ENCODE assay signal across 32 cellular contexts in genomic region chr3:15246186-15246585, GRCh38.
"Had no signal": no experiment of that assay in that cellular context is flagged by ENCODE, and none has a peak within 500 bp of the region (broad histone marks: within the 10 kb centered on the region; RNA-seq: fewer than 3 reads in every experiment).

No MANE protein-coding gene starts in this region.

- H3K27me3 ChIP-seq: left lung, neutrophil, tibial nerve had no signal

- ATAC-seq: activated naive CD8-positive, alpha-beta T cell treated with anti-CD3 and anti-CD28 coated beads, Interleukin-2, amount 50 U/mL, for 24 hours; activated T-cell treated with anti-CD3 and anti-CD28 coated beads, Interleukin-2, amount 50 U/mL, for 4 hours; activated T-helper 17 cell treated with anti-CD3 and anti-CD28 coated beads, Interleukin-2, amount 50 U/mL, for 72 hours; effector memory CD8-positive, alpha-beta T cell; esophagus mucosa; left lung had no signal

- H3K4me1 ChIP-seq: left lung, prostate gland had no signal

- H3K4me1 Mint-ChIP-seq: activated naive CD8-positive, alpha-beta T cell treated with anti-CD3 and anti-CD28 coated beads, Interleukin-2, amount 50 U/mL, for 24 hours; nephron progenitor cell had no signal

- H3K9me3 ChIP-seq: left lung, neutrophil, prostate gland, tibial nerve had no signal

- H3K4me3 ChIP-seq: left lung, lung, prostate gland, tibial nerve had no signal

- H3K27me3 Mint-ChIP-seq: activated CD4-positive, alpha-beta memory T cell treated with anti-CD3 and anti-CD28 coated beads for 36 hours; activated CD4-positive, alpha-beta T cell treated with anti-CD3 and anti-CD28 coated beads, Interleukin-2, amount 10 ng/mL, durations not matched to agents 24 days and 14 days; activated naive CD4-positive, alpha-beta T cell treated with anti-CD3 and anti-CD28 coated beads, Interleukin-2, amount 50 U/mL, for 24 hours; activated naive CD8-positive, alpha-beta T cell treated with anti-CD3 and anti-CD28 coated beads, Interleukin-2, amount 50 U/mL, for 24 hours; activated T-helper 17 cell treated with anti-CD3 and anti-CD28 coated beads, Interleukin-2, amount 50 U/mL, for 72 hours; effector memory CD8-positive, alpha-beta T cell had no signal

- H3K27ac ChIP-seq: left lung, neutrophil, prostate gland, tibial nerve, WERI-Rb-1 had no signal

- H3K27ac Mint-ChIP-seq: activated CD4-positive, alpha-beta T cell treated with anti-CD3 and anti-CD28 coated beads, Interleukin-2, amount 10 ng/mL, durations not matched to agents 24 days and 14 days; T-helper 1 cell treated with Interleukin-12 subunit alpha and Interleukin-12 subunit beta and Interleukin-4 antibody, amounts not matched to agents 30 μg/mL and 1 μg/mL, for 36 hours had no signal

- DNase-seq: activated CD4-positive, alpha-beta memory T cell treated with anti-CD3 and anti-CD28 coated beads for 36 hours; activated CD4-positive, alpha-beta T cell treated with anti-CD3 and anti-CD28 coated beads, Interleukin-2, amount 10 ng/mL, durations not matched to agents 24 days and 14 days; activated CD4-positive, CD25-positive, alpha-beta regulatory T cell treated with anti-CD3 and anti-CD28 coated beads, Interleukin-2, amount 50 U/mL, for 72 hours; activated CD8-positive, alpha-beta memory T cell treated with anti-CD3 and anti-CD28 coated beads, Interleukin-2, amount 50 U/mL, for 4 hours; activated gamma-delta T cell treated with Interleukin-2 at 50 U/mL for 16 hours; activated naive CD8-positive, alpha-beta T cell treated with anti-CD3 and anti-CD28 coated beads, Interleukin-2, amount 50 U/mL, for 24 hours; activated T-cell treated with anti-CD3 and anti-CD28 coated beads, Interleukin-2, amount 50 U/mL, for 4 hours; amygdala; caudate nucleus; cortex of kidney; effector memory CD8-positive, alpha-beta T cell; foreskin fibroblast; head of caudate nucleus; hypothalamus; kidney glomerular epithelial cell; left lung; mesendoderm; nephron progenitor cell; retina; stimulated activated CD4-positive, alpha-beta T cell treated with anti-CD3 and anti-CD28 coated beads, Interleukin-15, amount 100 ng/mL, for 24 hours; stimulated activated CD4-positive, alpha-beta T cell treated with anti-CD3 and anti-CD28 coated beads, Interleukin-2, amount 100 ng/mL, for 24 hours; stimulated activated naive CD4-positive, alpha-beta T cell treated with Interleukin-2 at 50 U/mL for 16 hours; T1000; WERI-Rb-1 had no signal

- H3K4me3 Mint-ChIP-seq: activated CD4-positive, alpha-beta memory T cell treated with anti-CD3 and anti-CD28 coated beads for 36 hours; activated CD4-positive, alpha-beta T cell treated with anti-CD3 and anti-CD28 coated beads, Interleukin-2, amount 10 ng/mL, durations not matched to agents 24 days and 14 days; activated naive CD4-positive, alpha-beta T cell treated with anti-CD3 and anti-CD28 coated beads, Interleukin-2, amount 50 U/mL, for 24 hours; activated naive CD8-positive, alpha-beta T cell treated with anti-CD3 and anti-CD28 coated beads, Interleukin-2, amount 50 U/mL, for 24 hours; activated T-cell treated with anti-CD3 and anti-CD28 coated beads, Interleukin-2, amount 50 U/mL, for 4 hours; activated T-helper 17 cell treated with anti-CD3 and anti-CD28 coated beads, Interleukin-2, amount 50 U/mL, for 72 hours; effector memory CD8-positive, alpha-beta T cell; nephron progenitor cell; T-helper 1 cell treated with Interleukin-12 subunit alpha and Interleukin-12 subunit beta and Interleukin-4 antibody, amounts not matched to agents 30 μg/mL and 1 μg/mL, for 36 hours had no signal

- H3K9me3 Mint-ChIP-seq: activated CD4-positive, alpha-beta memory T cell treated with anti-CD3 and anti-CD28 coated beads for 36 hours; activated CD4-positive, alpha-beta T cell treated with anti-CD3 and anti-CD28 coated beads, Interleukin-2, amount 10 ng/mL, durations not matched to agents 24 days and 14 days; activated naive CD4-positive, alpha-beta T cell treated with anti-CD3 and anti-CD28 coated beads, Interleukin-2, amount 50 U/mL, for 24 hours; activated naive CD8-positive, alpha-beta T cell treated with anti-CD3 and anti-CD28 coated beads, Interleukin-2, amount 50 U/mL, for 24 hours; activated T-cell treated with anti-CD3 and anti-CD28 coated beads, Interleukin-2, amount 50 U/mL, for 4 hours; activated T-helper 17 cell treated with anti-CD3 and anti-CD28 coated beads, Interleukin-2, amount 50 U/mL, for 72 hours; effector memory CD8-positive, alpha-beta T cell; nephron progenitor cell; T-helper 1 cell treated with Interleukin-12 subunit alpha and Interleukin-12 subunit beta and Interleukin-4 antibody, amounts not matched to agents 30 μg/mL and 1 μg/mL, for 36 hours had no signal
